In the genomic region with DNA sequence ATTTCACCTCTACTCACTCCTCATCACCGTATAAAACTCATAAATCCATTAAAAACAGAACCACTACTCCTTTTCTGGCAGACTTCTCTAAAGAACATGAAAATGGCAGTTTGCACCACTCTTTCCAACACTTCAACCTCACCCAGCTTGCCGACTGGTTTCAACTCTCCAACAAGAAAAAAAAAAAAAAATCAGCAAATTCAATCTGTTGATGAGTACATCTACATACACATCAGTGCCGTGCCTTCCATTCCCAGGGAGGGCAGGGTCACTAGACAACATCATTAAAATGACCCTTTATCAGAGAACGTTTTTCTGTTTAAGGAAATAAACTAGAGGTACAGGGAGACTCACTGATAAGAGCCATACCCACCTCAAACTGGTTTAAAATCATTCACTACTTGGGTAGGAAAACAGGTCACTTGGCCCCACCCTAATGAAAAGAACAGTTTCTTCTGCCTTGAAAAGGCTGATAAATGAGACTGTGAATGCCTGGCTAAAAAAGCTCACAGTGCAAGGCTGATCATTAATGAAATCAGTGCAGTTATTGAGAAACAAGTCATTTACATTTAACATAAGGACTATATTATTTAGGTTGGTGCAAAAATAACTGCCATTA, we compare ENCODE assay signal across 12 cellular contexts. TPM values are rescaled to one million over a fixed set of nuclear protein-coding genes. Genes with fewer than 3 reads are reported as not detected.
A peak's percentile ranks its signal among the peaks of the same experiment; 100 is the strongest.
DNase-seq lines count a peak whose midpoint lies in the region; ATAC-seq and TF ChIP-seq lines count a peak whose summit lies in the region.
"Had no signal": no experiment of that assay in that cellular context is flagged by ENCODE, and none has a peak within 500 bp of the region (broad histone marks: within the 10 kb centered on the region; RNA-seq: fewer than 3 reads in every experiment).

No MANE protein-coding gene starts in this region.

- no peak for TF ChIP-seq CTCF in CD4-positive, alpha-beta T cell (IDR thresholded peaks at IDR 0.05)
- TF ChIP-seq CTCF in RWPE1 (conservative IDR thresholded peaks at IDR 0.05; ENCODE audit: low read depth) (no peak), prostate gland (IDR thresholded peaks at IDR 0.05) (no peak)

- H3K36me3 Mint-ChIP-seq in CD4-positive, alpha-beta T cell (ENCODE audit: low read depth), result no peaks in the 10 kb centered on the region

- no peak for DNase-seq in CD4-positive, alpha-beta T cell
- DNase-seq in RWPE1 (ENCODE audit: low spot score) (no peak), prostate gland (ENCODE audit: low spot score) (no peak), midbrain (lab: John Stamatoyannopoulos, UW) (no peak), NCI-H2196 treated with DMSO at 0.1 percent for 48 hours (lab: John Stamatoyannopoulos, UW; ENCODE audit: unreplicated experiment) (no peak), NCI-H226 (no peak), hypothalamus (lab: John Stamatoyannopoulos, UW) (no peak)
- DNase-seq: activated B cell treated with CpG ODN at 0.5 μM for 24 hours; NCI-H2107; stimulated activated naive CD4-positive, alpha-beta T cell had no signal

- WGBS in esophagus, 2 donors, result 22 to 27% methylated on average over 4 of the region's 4 CpGs
- 15% methylated on average over 4 of the region's 4 CpGs for WGBS in prostate gland

- no peaks in the 10 kb centered on the region for H3K9me3 ChIP-seq in CD4-positive, alpha-beta T cell (ENCODE audit: control insufficient read depth, low read length)
- H3K9me3 ChIP-seq in esophagus (ENCODE audit: control insufficient read depth in 2 of 2, insufficient read depth in 1 of 2, low read depth in 1 of 2, low read length in 1 of 2), result no peaks in the 10 kb centered on the region
- H3K9me3 ChIP-seq in prostate gland, result no peaks in the 10 kb centered on the region
- H3K9me3 ChIP-seq: neutrophil had no signal

- H3K27me3 Mint-ChIP-seq in CD4-positive, alpha-beta T cell, result no peaks in the 10 kb centered on the region
- H3K27me3 Mint-ChIP-seq: activated B cell treated with CpG ODN at 0.5 μM for 24 hours had no signal

- POLR2A ChIA-PET in CD4-positive, alpha-beta T cell (lab: Charles Lee), result no interaction called here
- POLR2A ChIA-PET in RWPE1 (lab: Yijun Ruan, JAX; ENCODE audit: low non-redundant PET), result no interaction called here

- no peaks in the 10 kb centered on the region for H3K9me3 Mint-ChIP-seq in CD4-positive, alpha-beta T cell
- H3K9me3 Mint-ChIP-seq: activated B cell treated with CpG ODN at 0.5 μM for 24 hours had no signal

- H3K4me1 Mint-ChIP-seq in CD4-positive, alpha-beta T cell (ENCODE audit: low read depth), result peaks cover 69% of the 10 kb centered on the region

- intact Hi-C loops in CD4-positive, alpha-beta T cell (cut with DNase I, micrococcal nuclease), result loop anchor here in 1 of 2 experiments (10.0 kb wide), 2 partner anchors 397 to 707 kb away; partner anchors contain the start of gene BNIP2
- intact Hi-C loops in prostate gland (cut with DNase I), result no loop called here

- peak overlapping the region; percentile 36 for H3K27ac Mint-ChIP-seq in CD4-positive, alpha-beta T cell
- H3K27ac Mint-ChIP-seq: activated B cell treated with CpG ODN at 0.5 μM for 24 hours had no signal

- CTCF ChIA-PET in CD4-positive, alpha-beta T cell (lab: Charles Lee), result no interaction called here
- CTCF ChIA-PET in RWPE1 (lab: Yijun Ruan, JAX), result interaction anchor here (0.5 to 0.6 kb wide), 2 partner anchors 15 to 17 kb away, joined by 3 to 4 read pairs; no protein-coding TSS in a partner anchor

- no peak overlapping the region for H3K4me3 ChIP-seq in esophagus (ENCODE audit: low read depth in 1 of 2, low read length in 2 of 2)
- H3K4me3 ChIP-seq in prostate gland, result no peak overlapping the region

- no peak overlapping the region for H3K27ac ChIP-seq in CD4-positive, alpha-beta T cell (ENCODE audit: low read depth, low read length)
- H3K27ac ChIP-seq in RWPE1, result peak overlapping the region; percentile 81
- H3K27ac ChIP-seq in esophagus (ENCODE audit: low read depth in 2 of 2, low read length in 1 of 2), result peak overlapping the region; percentile 85 to 95
- H3K27ac ChIP-seq in prostate gland, result peak overlapping the region; percentile 93 to 97
- H3K27ac ChIP-seq: neutrophil had no signal

- no peak overlapping the region for H3K4me3 Mint-ChIP-seq in CD4-positive, alpha-beta T cell
- H3K4me3 Mint-ChIP-seq: activated B cell treated with CpG ODN at 0.5 μM for 24 hours had no signal

- no peak for ATAC-seq in CD4-positive, alpha-beta T cell (ENCODE audit: poor library complexity)

- H3K4me1 ChIP-seq in esophagus (ENCODE audit: control insufficient read depth in 2 of 2, insufficient read depth in 2 of 2, low read length in 1 of 2) (peaks cover 0 to 14% of the 10 kb centered on the region in 2 donors), prostate gland (replicated peaks) (peaks cover 35% of the 10 kb centered on the region)

- H3K36me3 ChIP-seq in esophagus (ENCODE audit: control insufficient read depth in 2 of 2, insufficient read depth in 2 of 2, low read length in 1 of 2) (peaks cover 0 to 5% of the 10 kb centered on the region in 2 donors), prostate gland (no peaks in the 10 kb centered on the region)
- H3K36me3 ChIP-seq: neutrophil had no signal

- TF ChIP-seq POLR2A in prostate gland (IDR thresholded peaks at IDR 0.05), result no peak

- no peaks in the 10 kb centered on the region for H3K27me3 ChIP-seq in CD4-positive, alpha-beta T cell (ENCODE audit: control insufficient read depth, insufficient read depth, low read length)
- H3K27me3 ChIP-seq in esophagus (ENCODE audit: control insufficient read depth in 1 of 2, insufficient read depth in 2 of 2, low read length in 2 of 2) (no peaks in the 10 kb centered on the region), prostate gland (replicated peaks; ENCODE audit: insufficient read depth) (no peaks in the 10 kb centered on the region)

RNA-seq across cellular contexts. Expression of gene ANXA2, which starts 6.0 kb away (rescaled TPM):
- total RNA-seq in CD4-positive, alpha-beta T cell, result 10 to 100 TPM; 70.8 to 74.5 TPM
- polyA plus RNA-seq in esophagus, result 1,000 to 10,000 TPM; 1,972 to 2,098 TPM
- total RNA-seq in prostate gland, result 100 to 1,000 TPM; 404 to 595 TPM

Comparison
In these comparisons a context has a peak if more than half of its experiments do, and no peak if none do; other contexts are left out.
1. RNA of gene ANXA2, which starts 6.0 kb away (total RNA-seq): 404 to 595 TPM in prostate gland; 70.8 to 74.5 TPM in CD4-positive, alpha-beta T cell; every median in the first group is over 4 times any median in the second.